In genomic region chr11:2400761-2401435, GRCh38 we compare ENCODE assay signal across 8 cellular contexts. TPM values are rescaled to one million over a fixed set of nuclear protein-coding genes. Genes with fewer than 3 reads are reported as not detected.
DNase-seq lines count a peak whose midpoint lies in the region; TF ChIP-seq lines count a peak whose summit lies in the region.

No MANE protein-coding gene starts in this region.

- H3K4me3 ChIP-seq in AG09309 (ENCODE audit: control insufficient read depth, low read depth, low read length): peak overlapping the region; percentile 54
- peak overlapping the region; percentile 99 for H3K4me3 ChIP-seq in HFF-Myc (replicated peaks; ENCODE audit: low read depth, low read length)
- H3K4me3 ChIP-seq in iPS-18a (ENCODE audit: low read length): peak overlapping the region; percentile 98
- H3K4me3 ChIP-seq in suprapubic skin: peak overlapping the region; percentile 91

- DNase-seq in AG09309 (ENCODE audit: low read depth): no peak
- no peak for DNase-seq in HFF-Myc (ENCODE audit: extremely low read depth, low read depth)
- no peak for DNase-seq in suprapubic skin (ENCODE audit: low spot score in 2 of 2)
- DNase-seq in DMS153 treated with DMSO at 0.1 percent for 48 hours (lab: John Stamatoyannopoulos, UW; ENCODE audit: unreplicated experiment): no peak
- DNase-seq in HT-29 (ENCODE audit: low spot score): no peak
- DNase-seq in NCI-H446 treated with DMSO at 0.1 percent for 48 hours (lab: John Stamatoyannopoulos, UW): no peak

- H3K36me3 Mint-ChIP-seq in activated naive CD8-positive, alpha-beta T cell: no peaks in the 10 kb centered on the region

- TF ChIP-seq EP300 in suprapubic skin (IDR thresholded peaks at IDR 0.05): no peak

- peak overlapping the region; percentile 88 for H3K27ac Mint-ChIP-seq in activated naive CD8-positive, alpha-beta T cell

- H3K4me1 ChIP-seq in iPS-18a (ENCODE audit: control insufficient read depth, low read depth, low read length): no peaks in the 10 kb centered on the region
- peaks cover 30% of the 10 kb centered on the region for H3K4me1 ChIP-seq in suprapubic skin

- no peak for TF ChIP-seq CTCF in AG09309 (IDR thresholded peaks at IDR 0.05; ENCODE audit: control insufficient read depth, insufficient read depth, low read depth, low read length, missing control alignments)
- no peak for TF ChIP-seq CTCF in HFF-Myc (IDR thresholded peaks at IDR 0.05; ENCODE audit: low read depth, low read length, missing control alignments)
- no peak for TF ChIP-seq CTCF in suprapubic skin (IDR thresholded peaks at IDR 0.05)

- peak overlapping the region; percentile 8 for H3K27ac ChIP-seq in iPS-18a (ENCODE audit: low read length)
- H3K27ac ChIP-seq in suprapubic skin: peak overlapping the region; percentile 87

- peaks cover 10% of the 10 kb centered on the region for H3K4me1 Mint-ChIP-seq in activated naive CD8-positive, alpha-beta T cell (ENCODE audit: low read depth)

- H3K9ac ChIP-seq in iPS-18a (ENCODE audit: low read length): peak overlapping the region; percentile 93

- no peaks in the 10 kb centered on the region for H3K27me3 ChIP-seq in iPS-18a (ENCODE audit: control insufficient read depth, insufficient read depth, low read length)
- no peaks in the 10 kb centered on the region for H3K27me3 ChIP-seq in suprapubic skin

- H3K36me3 ChIP-seq in iPS-18a (ENCODE audit: control insufficient read depth, low read depth, low read length): peaks cover 11% of the 10 kb centered on the region
- peaks cover 46% of the 10 kb centered on the region for H3K36me3 ChIP-seq in suprapubic skin

- no peaks in the 10 kb centered on the region for H3K9me3 ChIP-seq in iPS-18a (ENCODE audit: control insufficient read depth, low read depth, low read length)
- H3K9me3 ChIP-seq in suprapubic skin: no peaks in the 10 kb centered on the region

- TF ChIP-seq POLR2A in suprapubic skin (IDR thresholded peaks at IDR 0.05): peak in 1 of 2 donors; percentile 28

- H3K4me3 Mint-ChIP-seq in activated naive CD8-positive, alpha-beta T cell: peak overlapping the region; percentile 94

- no peaks in the 10 kb centered on the region for H3K9me3 Mint-ChIP-seq in activated naive CD8-positive, alpha-beta T cell (ENCODE audit: low read depth)

- WGBS in suprapubic skin: 7% methylated on average over 3 of the region's 55 CpGs

- H3K27me3 Mint-ChIP-seq in activated naive CD8-positive, alpha-beta T cell: no peaks in the 10 kb centered on the region

RNA-seq across cellular contexts. Expression of gene TSSC4, which starts 0.3 kb away (rescaled TPM):
- 10 to 100 TPM; 25.7 to 60.9 (median 51.4) TPM for total RNA-seq in suprapubic skin
- 114 and 126 TPM in 2 replicates for total RNA-seq in HT-29 (2014; rRNA removed; shearing (Covaris generic))

RNA-seq across cellular contexts. Expression of gene CD81, which starts 23.8 kb away (rescaled TPM):
- 100 to 1,000 TPM; 234 to 340 (median 277) TPM for total RNA-seq in suprapubic skin
- total RNA-seq in HT-29 (2014; rRNA removed; shearing (Covaris generic)): 121 and 132 TPM in 2 replicates

RNA-seq across cellular contexts. Expression of gene TRPM5, which starts 43.4 kb away (rescaled TPM):
- under 1 TPM in 1 of 4 donors, not detected in 3; 0.29 TPM for total RNA-seq in suprapubic skin
- total RNA-seq in HT-29 (2014; rRNA removed; shearing (Covaris generic)): 1.7 and 1.8 TPM in 2 replicates

RNA-seq across cellular contexts. Expression of gene KCNQ1, which starts 43.9 kb away (rescaled TPM):
- 1 to 10 TPM in 2 of 4 donors, under 1 TPM in 2; 0.89 to 2.2 (median 1.3) TPM for total RNA-seq in suprapubic skin
- total RNA-seq in HT-29 (2014; rRNA removed; shearing (Covaris generic)): 9.2 and 9.9 TPM in 2 replicates
